ENCODE assay signal across 9 cellular contexts in genomic region chr10:71312840-71313789, GRCh38. TPM values are rescaled to one million over a fixed set of nuclear protein-coding genes. Genes with fewer than 3 reads are reported as not detected.
DNase-seq lines count a peak whose midpoint lies in the region; ATAC-seq and TF ChIP-seq lines count a peak whose summit lies in the region.
"Had no signal": no experiment of that assay in that cellular context is flagged by ENCODE, and none has a peak within 500 bp of the region (broad histone marks: within the 10 kb centered on the region; RNA-seq: fewer than 3 reads in every experiment).

No MANE protein-coding gene starts in this region.

- H3K27ac ChIP-seq in adrenal gland = peak overlapping the region in 2 of 5 donors; percentile 30 to 55
- peak overlapping the region; percentile 42 for H3K27ac ChIP-seq in rectal smooth muscle tissue (ENCODE audit: low read depth, low read length)

- peaks cover 38% of the 10 kb centered on the region for H3K27me3 Mint-ChIP-seq in T-helper 17 cell

- H3K9ac ChIP-seq in rectal smooth muscle tissue (ENCODE audit: low read length) = no peak overlapping the region

- H3K9me3 ChIP-seq in adrenal gland (replicated peaks in 1 of 3) (no peaks in the 10 kb centered on the region), T-helper 17 cell (ENCODE audit: control insufficient read depth, low read length, poor library complexity, severe bottlenecking) (no peaks in the 10 kb centered on the region)

- ATAC-seq in HG03139 (IDR thresholded peaks at IDR 0.05; ENCODE audit: unreplicated experiment) = no peak
- no peak for ATAC-seq in GM21390 (IDR thresholded peaks at IDR 0.05; ENCODE audit: unreplicated experiment)
- no peak for ATAC-seq in T-helper 17 cell

- no peak for TF ChIP-seq CTCF in adrenal gland (IDR thresholded peaks at IDR 0.05)

- H3K36me3 ChIP-seq in adrenal gland (replicated peaks in 1 of 2) = no peaks in the 10 kb centered on the region
- no peaks in the 10 kb centered on the region for H3K36me3 ChIP-seq in rectal smooth muscle tissue (ENCODE audit: control insufficient read depth, insufficient read depth, low read length)

- H3K4me3 ChIP-seq in adrenal gland (no peak overlapping the region), rectal smooth muscle tissue (ENCODE audit: low read length) (peak overlapping the region; percentile 30)

- no peaks in the 10 kb centered on the region for H3K4me1 Mint-ChIP-seq in T-helper 17 cell

- WGBS in adrenal gland, 4 donors = 41 to 49% (median 44%) methylated on average over 17 to 19 of the region's 19 CpGs

- peak; percentile 86 for DNase-seq in DMS 273 treated with DMSO at 0.1 percent for 48 hours (lab: John Stamatoyannopoulos, UW)
- DNase-seq in adrenal gland = peak in 6 of 7 donors; percentile 33 to 79 (median 49)
- DNase-seq in head of caudate nucleus = peak in 22 of 42 donors; percentile 8 to 63 (median 40)
- DNase-seq in DMS153 treated with DMSO at 0.1 percent for 48 hours (lab: John Stamatoyannopoulos, UW; ENCODE audit: unreplicated experiment) = no peak
- DNase-seq in T-helper 17 cell = no peak
- DNase-seq: OCI-M1 had no signal

- no peaks in the 10 kb centered on the region for H3K36me3 Mint-ChIP-seq in T-helper 17 cell (ENCODE audit: low read depth)

- H3K4me3 Mint-ChIP-seq in T-helper 17 cell = no peak overlapping the region

- no peak overlapping the region for H3K27ac Mint-ChIP-seq in T-helper 17 cell

- no peaks in the 10 kb centered on the region for H3K27me3 ChIP-seq in adrenal gland
- H3K27me3 ChIP-seq in rectal smooth muscle tissue (ENCODE audit: control insufficient read depth, insufficient read depth, low read length) = no peaks in the 10 kb centered on the region

- H3K4me1 ChIP-seq in adrenal gland (replicated peaks in 1 of 2) (peaks cover 0 to 21% of the 10 kb centered on the region in 2 donors), rectal smooth muscle tissue (ENCODE audit: control insufficient read depth, insufficient read depth, low read length) (peaks cover 13% of the 10 kb centered on the region)

- TF ChIP-seq POLR2A in adrenal gland (IDR thresholded peaks at IDR 0.05) = no peak

- intact Hi-C loops in adrenal gland (cut with DNase I) (loop anchor here (5.0 to 10.0 kb wide), 3 partner anchors 292 to 499 kb away; no protein-coding TSS in a partner anchor), head of caudate nucleus (cut with DNase I) (loop anchor here (10.0 kb wide), 1 partner anchor 502 kb away; no protein-coding TSS in a partner anchor)

RNA-seq across cellular contexts. Expression of gene SLC29A3, which starts 5.9 kb away (rescaled TPM):
- total RNA-seq in adrenal gland (10 to 100 TPM in 1 of 8 donors, 1 to 10 TPM in 7; 1.7 to 19.0 (median 4.0) TPM), T-helper 17 cell (1 to 10 TPM; 3.2 to 3.3 TPM)
- 1 to 10 TPM; 2.2 to 4.0 (median 3.1) TPM for polyA plus RNA-seq in adrenal gland

Comparison
In these comparisons a context has a peak if more than half of its experiments do, and no peak if none do; other contexts are left out.
1. DNase-seq: peak in DMS 273 treated with DMSO at 0.1 percent for 48 hours (single experiment), adrenal gland (6 of 7) and head of caudate nucleus (22 of 42); none in DMS153 treated with DMSO at 0.1 percent for 48 hours (single experiment) and T-helper 17 cell (0 of 3).